Comparison of ENCODE assay signal across 13 cellular contexts in genomic region chr3:175150812-175151411, GRCh38.
DNase-seq lines count a peak whose midpoint lies in the region; ATAC-seq and TF ChIP-seq lines count a peak whose summit lies in the region.
"Had no signal": no experiment of that assay in that cellular context is flagged by ENCODE, and none has a peak within 500 bp of the region (broad histone marks: within the 10 kb centered on the region; RNA-seq: fewer than 3 reads in every experiment).

No MANE protein-coding gene starts in this region.

- H3K27me3 Mint-ChIP-seq in GM23338 (ENCODE audit: insufficient read depth, low read depth, poor library complexity), result no peaks in the 10 kb centered on the region

- no peaks in the 10 kb centered on the region for H3K79me2 ChIP-seq in GM23338 (replicated peaks; ENCODE audit: insufficient read depth)

- intact Hi-C loops in left colon (cut with DNase I, micrococcal nuclease) (no loop called here), lower lobe of right lung (cut with DNase I) (no loop called here)

- H3K36me3 ChIP-seq in GM23338 (ENCODE audit: insufficient read depth) (no peaks in the 10 kb centered on the region), lower lobe of right lung (no peaks in the 10 kb centered on the region)
- H3K36me3 ChIP-seq: adrenal gland, tibial artery had no signal

- DNase-seq in GM23338 (ENCODE audit: low spot score), result no peak
- peak; percentile 100 for DNase-seq in NCI-H146 treated with DMSO at 0.1 percent for 48 hours (lab: John Stamatoyannopoulos, UW; ENCODE audit: unreplicated experiment)
- DNase-seq in SW480 (ENCODE audit: low spot score), result peak; percentile 91
- peak in 1 of 2 donors; percentile 29 for DNase-seq in left colon
- DNase-seq in DMS114 treated with DMSO at 0.1 percent for 48 hours (lab: John Stamatoyannopoulos, UW; ENCODE audit: unreplicated experiment), result no peak
- no peak for DNase-seq in lower lobe of right lung
- DNase-seq: activated CD8-positive, alpha-beta T cell treated with anti-CD3 and anti-CD28 coated beads, Interleukin-2, amount 10 ng/mL, durations not matched to agents 7 days and 5 days; CD8-positive, alpha-beta T cell; occipital lobe; tibial artery had no signal

- no peaks in the 10 kb centered on the region for H3K36me3 Mint-ChIP-seq in GM23338 (ENCODE audit: low read depth)
- H3K36me3 Mint-ChIP-seq: CD8-positive, alpha-beta T cell had no signal

- H3F3A ChIP-seq in GM23338 (replicated peaks; ENCODE audit: low read depth), result no peaks in the 10 kb centered on the region

- TF ChIP-seq CTCF in GM23338 (conservative IDR thresholded peaks at IDR 0.05; ENCODE audit: low read depth in 2 of 2), result no peak
- TF ChIP-seq CTCF in lower lobe of right lung (IDR thresholded peaks at IDR 0.05), result no peak

- no peaks in the 10 kb centered on the region for H3K4me1 ChIP-seq in GM23338 (ENCODE audit: insufficient read depth)
- H3K4me1 ChIP-seq in lower lobe of right lung, result no peaks in the 10 kb centered on the region
- H3K4me1 ChIP-seq: adrenal gland, tibial artery had no signal

- peak overlapping the region; percentile 4; the same call in 1 of the 2 replicates for H2AFZ ChIP-seq in GM23338

- H3K4me3 Mint-ChIP-seq in GM23338, result no peak overlapping the region
- H3K4me3 Mint-ChIP-seq: activated CD8-positive, alpha-beta T cell treated with anti-CD3 and anti-CD28 coated beads, Interleukin-2, amount 10 ng/mL, durations not matched to agents 7 days and 5 days; CD8-positive, alpha-beta T cell had no signal

- no peaks in the 10 kb centered on the region for H4K20me1 ChIP-seq in GM23338 (replicated peaks; ENCODE audit: insufficient read depth)

- no peak overlapping the region for H3K4me3 ChIP-seq in GM23338
- no peak overlapping the region for H3K4me3 ChIP-seq in lower lobe of right lung
- H3K4me3 ChIP-seq: adrenal gland, tibial artery had no signal

- peaks cover 11% of the 10 kb centered on the region; the same call in 2 of the 3 replicates for H3K4me1 Mint-ChIP-seq in GM23338

- H3K27ac Mint-ChIP-seq in GM23338, result no peak overlapping the region
- H3K27ac Mint-ChIP-seq: activated CD8-positive, alpha-beta T cell treated with anti-CD3 and anti-CD28 coated beads, Interleukin-2, amount 10 ng/mL, durations not matched to agents 7 days and 5 days; CD8-positive, alpha-beta T cell had no signal

- H3K9me3 Mint-ChIP-seq in GM23338, result no peaks in the 10 kb centered on the region
- H3K9me3 Mint-ChIP-seq: CD8-positive, alpha-beta T cell had no signal

- H3K27ac ChIP-seq in GM23338 (ENCODE audit: low read depth), result no peak overlapping the region
- H3K27ac ChIP-seq in lower lobe of right lung, result no peak overlapping the region
- H3K27ac ChIP-seq: adrenal gland, tibial artery had no signal

- H3K9me2 ChIP-seq in GM23338 (ENCODE audit: insufficient read depth), result no peaks in the 10 kb centered on the region

- H3K9me3 ChIP-seq in lower lobe of right lung, result no peaks in the 10 kb centered on the region
- H3K9me3 ChIP-seq: adrenal gland, tibial artery had no signal

- H3K27me3 ChIP-seq in GM23338 (ENCODE audit: insufficient read depth) (no peaks in the 10 kb centered on the region), lower lobe of right lung (ENCODE audit: low read depth) (no peaks in the 10 kb centered on the region)
- H3K27me3 ChIP-seq: adrenal gland, tibial artery had no signal

- no peak overlapping the region for H3K4me2 ChIP-seq in GM23338

- ATAC-seq in GM23338, result no peak
- ATAC-seq in left colon, result peak; percentile 73
- ATAC-seq in GM21619 (IDR thresholded peaks at IDR 0.05; ENCODE audit: unreplicated experiment), result no peak
- no peak for ATAC-seq in GM18511 (IDR thresholded peaks at IDR 0.05; ENCODE audit: unreplicated experiment)
- ATAC-seq in lower lobe of right lung, result no peak
- ATAC-seq: activated CD8-positive, alpha-beta T cell treated with anti-CD3 and anti-CD28 coated beads, Interleukin-2, amount 10 ng/mL, durations not matched to agents 7 days and 5 days; CD8-positive, alpha-beta T cell had no signal

TF ChIP-seq in GM23338, 12 proteins besides CTCF, POLR2A, EP300 and RAD21:
- TF ChIP-seq STAT1 (IDR thresholded peaks at IDR 0.05; ENCODE audit: unreplicated experiment) (no peak), ZNF462 (CRISPR knock-in tag; IDR thresholded peaks at IDR 0.05) (no peak), ZNF331 (CRISPR knock-in tag; IDR thresholded peaks at IDR 0.05; ENCODE audit: low read depth) (no peak), JUNB (IDR thresholded peaks at IDR 0.05; ENCODE audit: unreplicated experiment) (no peak), ZNF114 (CRISPR knock-in tag; IDR thresholded peaks at IDR 0.05) (no peak), REST (IDR thresholded peaks at IDR 0.05; ENCODE audit: unreplicated experiment) (no peak)

Comparison
In these comparisons a context has a peak if more than half of its experiments do, and no peak if none do; other contexts are left out.
1. DNase-seq: peak in NCI-H146 treated with DMSO at 0.1 percent for 48 hours (single experiment) and SW480 (single experiment); none in GM23338 (single experiment), DMS114 treated with DMSO at 0.1 percent for 48 hours (single experiment) and lower lobe of right lung (single experiment).